27 cellular contexts compared by ENCODE assay signal in genomic region chr12:130419116-130419515, GRCh38.
"Had no signal": no experiment of that assay in that cellular context is flagged by ENCODE, and none has a peak within 500 bp of the region (broad histone marks: within the 10 kb centered on the region; RNA-seq: fewer than 3 reads in every experiment).

No MANE protein-coding gene starts in this region.

- H3K27ac ChIP-seq: heart left ventricle, hepatocyte, neural progenitor cell, neutrophil, ovary, skin epidermis, tibial nerve, vagina had no signal

- H3K27ac Mint-ChIP-seq: mesothelial cell of epicardium; naive B cell; natural killer cell; nephron progenitor cell; neural progenitor cell; progenitor cell of endocrine pancreas; stimulated activated naive CD8-positive, alpha-beta T cell treated with anti-CD3 and anti-CD28 coated beads, Interleukin-15, amount 100 ng/mL, for 72 hours; type B pancreatic cell had no signal

- H3K9me3 Mint-ChIP-seq: mesothelial cell of epicardium; natural killer cell; nephron progenitor cell; neural progenitor cell; stimulated activated naive CD8-positive, alpha-beta T cell treated with anti-CD3 and anti-CD28 coated beads, Interleukin-15, amount 100 ng/mL, for 72 hours; type B pancreatic cell had no signal

- H3K4me3 Mint-ChIP-seq: mesothelial cell of epicardium; naive B cell; natural killer cell; nephron progenitor cell; neural progenitor cell; stimulated activated naive CD8-positive, alpha-beta T cell treated with anti-CD3 and anti-CD28 coated beads, Interleukin-15, amount 100 ng/mL, for 72 hours; type B pancreatic cell had no signal

- H3K4me1 Mint-ChIP-seq: mesothelial cell of epicardium; naive B cell; natural killer cell; stimulated activated naive CD8-positive, alpha-beta T cell treated with anti-CD3 and anti-CD28 coated beads, Interleukin-15, amount 100 ng/mL, for 72 hours had no signal

- H3K79me2 ChIP-seq: hepatocyte had no signal

- H3K36me3 ChIP-seq: heart left ventricle, neural progenitor cell, neutrophil, ovary, tibial nerve, vagina had no signal

- ATAC-seq: heart left ventricle, left cardiac atrium, left lobe of liver, natural killer cell, right cardiac atrium, sciatic nerve had no signal

- H3K36me3 Mint-ChIP-seq: mesothelial cell of epicardium, naive B cell, natural killer cell, type B pancreatic cell had no signal

- DNase-seq: glutamatergic neuron; heart left ventricle; kidney glomerular epithelial cell; left cardiac atrium; mesendoderm; naive B cell; natural killer cell; nephron progenitor cell; occipital lobe; ovary; right cardiac atrium; stimulated activated CD4-positive, alpha-beta T cell treated with anti-CD3 and anti-CD28 coated beads, Interleukin-4, amount 100 ng/mL, for 24 hours; stimulated activated naive CD4-positive, alpha-beta T cell treated with Interleukin-2 at 50 U/mL for 16 hours; stimulated activated naive CD8-positive, alpha-beta T cell treated with anti-CD3 and anti-CD28 coated beads, Interleukin-15, amount 100 ng/mL, for 72 hours; substantia nigra had no signal

- H3K4me1 ChIP-seq: heart left ventricle, tibial nerve, vagina had no signal

- H3K9ac ChIP-seq: neural progenitor cell had no signal

- H3K9me3 ChIP-seq: heart left ventricle, neutrophil, ovary, tibial nerve, vagina had no signal

- H3K27me3 Mint-ChIP-seq: type B pancreatic cell had no signal

- H3K4me2 ChIP-seq: hepatocyte, neural progenitor cell had no signal

- H2AFZ ChIP-seq: hepatocyte, neural progenitor cell had no signal

- H3K27me3 ChIP-seq: hepatocyte, neutrophil, ovary, tibial nerve, vagina had no signal

- H3K4me3 ChIP-seq: heart left ventricle, hepatocyte, lung, neural progenitor cell, ovary, skin epidermis, tibial nerve, vagina had no signal
